Comparison of ENCODE assay signal across 24 cellular contexts in the genomic region with DNA sequence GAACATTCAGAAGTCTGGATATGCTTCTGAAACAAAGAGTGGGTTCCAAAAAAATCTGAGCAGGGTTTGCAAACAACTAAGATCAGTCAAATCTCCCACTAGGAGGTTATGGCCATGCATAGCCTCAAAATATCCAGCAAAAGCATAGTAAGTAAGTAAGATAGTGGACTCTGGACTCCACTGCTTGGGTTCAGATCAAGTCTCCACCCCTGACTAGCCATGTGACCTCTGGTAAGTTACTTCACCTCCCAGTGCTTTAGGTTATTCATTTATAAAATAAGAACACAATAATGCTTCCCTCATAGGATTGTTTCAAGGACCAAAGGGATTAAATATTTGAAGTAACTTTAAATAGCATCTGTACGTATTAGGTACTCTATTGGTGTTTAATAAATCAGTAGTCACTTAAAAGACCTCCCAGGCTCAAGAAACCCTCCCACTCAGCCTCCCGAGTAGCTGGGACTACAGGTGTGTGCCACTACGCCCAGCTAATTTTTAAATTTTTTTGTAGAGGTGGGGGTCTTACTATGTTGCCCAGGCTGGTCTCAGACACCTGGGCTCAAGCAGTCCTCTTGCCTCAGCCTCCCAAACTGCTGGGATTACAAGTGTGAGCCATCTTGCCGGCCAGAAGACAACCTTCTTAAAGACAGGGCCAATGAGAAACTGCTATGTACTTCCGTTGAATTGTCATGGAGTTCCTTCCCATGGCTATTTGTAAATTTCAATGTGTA.
A peak's percentile ranks its signal among the peaks of the same experiment; 100 is the strongest.
DNase-seq lines count a peak whose midpoint lies in the region; ATAC-seq and TF ChIP-seq lines count a peak whose summit lies in the region.
"Had no signal": no experiment of that assay in that cellular context is flagged by ENCODE, and none has a peak within 500 bp of the region (broad histone marks: within the 10 kb centered on the region; RNA-seq: fewer than 3 reads in every experiment).

No MANE protein-coding gene starts in this region.

- H4K5ac ChIP-seq in IMR-90 (ENCODE audit: low read depth, low read length), result no peak overlapping the region

- intact Hi-C loops in IMR-90 (cut with micrococcal nuclease), result no loop called here
- intact Hi-C loops in colonic mucosa (cut with DNase I), result no loop called here
- intact Hi-C loops in right lobe of liver (cut with DNase I), result no loop called here

- ATAC-seq in IMR-90 (ENCODE audit: low read depth) (no peak), right lobe of liver (peak; percentile 79 to 92 (median 88)), HG03439 (IDR thresholded peaks at IDR 0.05; ENCODE audit: unreplicated experiment) (no peak)
- ATAC-seq in naive thymus-derived CD8-positive, alpha-beta T cell, result no peak
- ATAC-seq: effector memory CD8-positive, alpha-beta T cell; esophagus mucosa; gastrocnemius medialis; Panc1; T-cell had no signal

- H3K9me3 ChIP-seq in IMR-90 (ENCODE audit: control insufficient read depth, insufficient read depth, low read length) (peaks cover 2% of the 10 kb centered on the region; the same call in 1 of the 2 replicates), colonic mucosa (no peaks in the 10 kb centered on the region), right lobe of liver (no peaks in the 10 kb centered on the region), smooth muscle cell (replicated peaks; ENCODE audit: low read depth) (peaks cover 11% of the 10 kb centered on the region)
- H3K9me3 ChIP-seq: gastrocnemius medialis, testis had no signal

- H2AK9ac ChIP-seq in IMR-90 (replicated peaks; ENCODE audit: low read depth, low read length, poor library complexity), result no peak overlapping the region

- H2AFZ ChIP-seq in IMR-90 (replicated peaks; ENCODE audit: low read length, poor library complexity) (no peak overlapping the region), smooth muscle cell (ENCODE audit: low read depth) (no peak overlapping the region)

- H2BK15ac ChIP-seq in IMR-90 (ENCODE audit: low read depth, low read length), result no peak overlapping the region

- no peaks in the 10 kb centered on the region for H3K79me1 ChIP-seq in IMR-90 (ENCODE audit: low read depth in 1 of 2, low read length in 2 of 2)

- H3K14ac ChIP-seq in IMR-90 (replicated peaks; ENCODE audit: low read depth, low read length), result no peak overlapping the region

- in situ Hi-C loops in IMR-90 (cut with MboI; ENCODE audit: low sequenced_read_pairs), result no loop called here

- no peak overlapping the region for H2AK5ac ChIP-seq in IMR-90 (ENCODE audit: low read depth, low read length)

- no peak overlapping the region for H4K91ac ChIP-seq in IMR-90 (ENCODE audit: insufficient read depth, low read depth, low read length)

- H3K27me3 ChIP-seq in IMR-90 (ENCODE audit: control insufficient read depth, insufficient read depth, low read length), result no peaks in the 10 kb centered on the region
- H3K27me3 ChIP-seq in colonic mucosa, result no peaks in the 10 kb centered on the region
- no peaks in the 10 kb centered on the region for H3K27me3 ChIP-seq in right lobe of liver
- H3K27me3 ChIP-seq in smooth muscle cell (ENCODE audit: low read depth), result no peaks in the 10 kb centered on the region
- H3K27me3 ChIP-seq: gastrocnemius medialis, testis had no signal

- no peak overlapping the region for H3K23ac ChIP-seq in IMR-90 (ENCODE audit: low read depth, low read length)

- peaks cover 2% of the 10 kb centered on the region; the same call in 1 of the 2 replicates for H3K4me1 ChIP-seq in IMR-90 (ENCODE audit: control insufficient read depth, insufficient read depth, low read length)
- no peaks in the 10 kb centered on the region for H3K4me1 ChIP-seq in colonic mucosa
- H3K4me1 ChIP-seq in right lobe of liver, result peaks cover 0 to 47% (median 12%) of the 10 kb centered on the region in 4 donors
- H3K4me1 ChIP-seq in smooth muscle cell (ENCODE audit: low read depth), result no peaks in the 10 kb centered on the region
- H3K4me1 ChIP-seq: gastrocnemius medialis, testis had no signal

- H2BK20ac ChIP-seq in IMR-90 (ENCODE audit: low read depth, low read length), result peak overlapping the region; percentile 34; the same call in 1 of the 2 replicates

- no peak overlapping the region for H3K4me2 ChIP-seq in IMR-90 (ENCODE audit: low read depth, low read length)
- H3K4me2 ChIP-seq in smooth muscle cell, result peak overlapping the region; percentile 38

- POLR2A ChIA-PET in IMR-90 (lab: Charles Lee; ENCODE audit: unreplicated experiment), result no interaction called here
- POLR2A ChIA-PET in naive thymus-derived CD8-positive, alpha-beta T cell (lab: Charles Lee), result no interaction called here

- WGBS in IMR-90 (ENCODE audit: extremely low coverage in 2 of 2, insufficient read length in 1 of 2), 2 experiments, result no CpG with 5 or more reads among the region's 5 CpGs
- 65% methylated on average over 5 of the region's 5 CpGs for WGBS in right lobe of liver (ENCODE audit: insufficient coverage, low coverage, low lambda C conversion rate, missing lambda C conversion rate)
- 97% methylated on average over 5 of the region's 5 CpGs for WGBS in smooth muscle cell (ENCODE audit: low lambda C conversion rate)

- H3K4ac ChIP-seq in IMR-90 (ENCODE audit: low read depth, low read length), result no peak overlapping the region

- H3K9ac ChIP-seq in IMR-90 (ENCODE audit: low read depth, low read length) (no peak overlapping the region), colonic mucosa (ENCODE audit: low read depth in 2 of 2, low read length in 2 of 2) (no peak overlapping the region), smooth muscle cell (ENCODE audit: low read depth) (peak overlapping the region; percentile 19)

- no peak overlapping the region for H3K56ac ChIP-seq in IMR-90 (ENCODE audit: extremely low read depth, insufficient read depth, low read length)

- DNase-seq in IMR-90, result no peak
- DNase-seq in colonic mucosa, result peak; percentile 52
- peak in 2 of 3 donors; percentile 49 to 78 for DNase-seq in right lobe of liver
- no peak for DNase-seq in smooth muscle cell (lab: John Stamatoyannopoulos, UW; ENCODE audit: unreplicated experiment)
- DNase-seq in naive thymus-derived CD8-positive, alpha-beta T cell, result no peak
- DNase-seq in stimulated activated CD4-positive, alpha-beta T cell treated with anti-CD3 and anti-CD28 coated beads, Interleukin-15, amount 100 ng/mL, for 24 hours, result no peak
- DNase-seq: activated CD4-positive, alpha-beta memory T cell treated with anti-CD3 and anti-CD28 coated beads for 36 hours; activated effector memory CD4-positive, alpha-beta T cell treated with anti-CD3 and anti-CD28 coated beads, Interleukin-2, amount 50 U/mL, for 16 hours; activated naive CD8-positive, alpha-beta T cell treated with anti-CD3 and anti-CD28 coated beads, Interleukin-2, amount 10 ng/mL, durations not matched to agents 7 days and 5 days; activated T-cell treated with anti-CD3 and anti-CD28 coated beads for 4 hours; effector memory CD8-positive, alpha-beta T cell; gastrocnemius medialis; KG1; mammary epithelial cell; MV-4-11; NCI-H510A treated with DMSO at 0.1 percent for 48 hours; SHP77 treated with DMSO at 0.1 percent for 48 hours; stimulated activated naive CD4-positive, alpha-beta T cell treated with Interleukin-2 at 50 U/mL for 16 hours; T-cell; testis had no signal

- no peaks in the 10 kb centered on the region for H3K27me3 Mint-ChIP-seq in naive thymus-derived CD8-positive, alpha-beta T cell
- H3K27me3 Mint-ChIP-seq: activated CD4-positive, alpha-beta memory T cell treated with anti-CD3 and anti-CD28 coated beads for 36 hours; activated naive CD8-positive, alpha-beta T cell treated with anti-CD3 and anti-CD28 coated beads, Interleukin-2, amount 10 ng/mL, durations not matched to agents 7 days and 5 days; effector memory CD8-positive, alpha-beta T cell; T-cell had no signal

- peaks cover 9% of the 10 kb centered on the region for H3F3A ChIP-seq in smooth muscle cell (ENCODE audit: low read depth)

- no peaks in the 10 kb centered on the region for H3K36me3 ChIP-seq in IMR-90 (ENCODE audit: control insufficient read depth, insufficient read depth, low read length)
- no peaks in the 10 kb centered on the region for H3K36me3 ChIP-seq in colonic mucosa
- H3K36me3 ChIP-seq in right lobe of liver, result no peaks in the 10 kb centered on the region
- H3K36me3 ChIP-seq in smooth muscle cell (ENCODE audit: low read depth), result peaks cover 7% of the 10 kb centered on the region
- H3K36me3 ChIP-seq: gastrocnemius medialis had no signal

- no peaks in the 10 kb centered on the region for H3K79me2 ChIP-seq in smooth muscle cell (ENCODE audit: low read depth)

- H3K9me3 Mint-ChIP-seq in naive thymus-derived CD8-positive, alpha-beta T cell, result peaks cover 0 to 12% (median 2%) of the 10 kb centered on the region in 9 donors

- TF ChIP-seq POLR2A in IMR-90 (IDR thresholded peaks at IDR 0.05; ENCODE audit: low read depth, low read length), result no peak
- TF ChIP-seq POLR2A in right lobe of liver (IDR thresholded peaks at IDR 0.05), result no peak

- H3K9me1 ChIP-seq in IMR-90 (ENCODE audit: insufficient read depth, low read length), result no peaks in the 10 kb centered on the region

- no peaks in the 10 kb centered on the region for H3K36me3 Mint-ChIP-seq in naive thymus-derived CD8-positive, alpha-beta T cell
- H3K36me3 Mint-ChIP-seq: activated CD4-positive, alpha-beta memory T cell treated with anti-CD3 and anti-CD28 coated beads for 36 hours; activated naive CD8-positive, alpha-beta T cell treated with anti-CD3 and anti-CD28 coated beads, Interleukin-2, amount 10 ng/mL, durations not matched to agents 7 days and 5 days; T-cell had no signal

- TF ChIP-seq CTCF in IMR-90 (conservative IDR thresholded peaks at IDR 0.05; ENCODE audit: low read depth, low read length) (no peak), colonic mucosa (IDR thresholded peaks at IDR 0.05) (no peak), right lobe of liver (IDR thresholded peaks at IDR 0.05) (no peak), smooth muscle cell (IDR thresholded peaks at IDR 0.05; ENCODE audit: borderline replicate concordance, insufficient read depth, poor library complexity, severe bottlenecking) (no peak)

- H2BK5ac ChIP-seq in IMR-90 (ENCODE audit: low read depth, low read length, poor library complexity, severe bottlenecking), result no peak overlapping the region

- no peak overlapping the region for H3K18ac ChIP-seq in IMR-90 (ENCODE audit: low read depth, low read length)

- H3K4me1 Mint-ChIP-seq in naive thymus-derived CD8-positive, alpha-beta T cell, result peaks cover 0 to 6% (median 0%) of the 10 kb centered on the region in 4 donors
- H3K4me1 Mint-ChIP-seq: activated naive CD8-positive, alpha-beta T cell treated with anti-CD3 and anti-CD28 coated beads, Interleukin-2, amount 10 ng/mL, durations not matched to agents 7 days and 5 days; T-cell had no signal

- TF ChIP-seq RAD21 in IMR-90 (IDR thresholded peaks at IDR 0.05; ENCODE audit: low read length), result no peak

- dilution Hi-C loops in IMR-90 (cut with HindIII; ENCODE audit: low sequenced_read_pairs, unreplicated experiment), result no loop called here

- H3K27ac ChIP-seq in IMR-90 (ENCODE audit: insufficient read depth, low read length) (no peak overlapping the region), colonic mucosa (no peak overlapping the region), right lobe of liver (peak overlapping the region; percentile 73 to 90 (median 78)), smooth muscle cell (ENCODE audit: low read depth) (peak overlapping the region; percentile 84)
- H3K27ac ChIP-seq: gastrocnemius medialis, testis had no signal

- H4K20me1 ChIP-seq in IMR-90 (ENCODE audit: insufficient read depth, low read length), result no peaks in the 10 kb centered on the region
- H4K20me1 ChIP-seq in smooth muscle cell (ENCODE audit: low read depth), result no peaks in the 10 kb centered on the region

- H2BK120ac ChIP-seq in IMR-90 (ENCODE audit: low read depth, low read length), result no peak overlapping the region

- CTCF ChIA-PET in IMR-90 (lab: Yijun Ruan, JAX), result no interaction called here

- no peak overlapping the region for H3K4me3 ChIP-seq in IMR-90 (ENCODE audit: insufficient read depth, low read depth, low read length)
- H3K4me3 ChIP-seq in colonic mucosa, result no peak overlapping the region
- peak overlapping the region in 2 of 3 donors; percentile 1 to 2 for H3K4me3 ChIP-seq in right lobe of liver
- H3K4me3 ChIP-seq in smooth muscle cell, result no peak overlapping the region
- H3K4me3 ChIP-seq: gastrocnemius medialis, testis had no signal

- H3K27ac Mint-ChIP-seq in naive thymus-derived CD8-positive, alpha-beta T cell, result no peak overlapping the region
- H3K27ac Mint-ChIP-seq: activated CD4-positive, alpha-beta memory T cell treated with anti-CD3 and anti-CD28 coated beads for 36 hours; activated naive CD8-positive, alpha-beta T cell treated with anti-CD3 and anti-CD28 coated beads, Interleukin-2, amount 10 ng/mL, durations not matched to agents 7 days and 5 days; effector memory CD8-positive, alpha-beta T cell; T-cell had no signal

- no TSS peak for BruUV-seq in IMR-90 (replicated peaks; lab: Mats Ljungman, UMichigan)

- no peak overlapping the region for H3K4me3 Mint-ChIP-seq in naive thymus-derived CD8-positive, alpha-beta T cell
- H3K4me3 Mint-ChIP-seq: activated CD4-positive, alpha-beta memory T cell treated with anti-CD3 and anti-CD28 coated beads for 36 hours; activated naive CD8-positive, alpha-beta T cell treated with anti-CD3 and anti-CD28 coated beads, Interleukin-2, amount 10 ng/mL, durations not matched to agents 7 days and 5 days; brain; effector memory CD8-positive, alpha-beta T cell; T-cell had no signal

- H4K8ac ChIP-seq in IMR-90 (ENCODE audit: low read depth in 2 of 2, low read length in 2 of 2), result no peak overlapping the region

Comparison
In these comparisons a context has a peak if more than half of its experiments do, and no peak if none do; other contexts are left out.
1. ATAC-seq: peak in right lobe of liver (4 of 4); none in IMR-90 (single experiment), HG03439 (single experiment) and naive thymus-derived CD8-positive, alpha-beta T cell (0 of 2).
2. DNase-seq: peak in colonic mucosa (single experiment) and right lobe of liver (2 of 3); none in IMR-90 (single experiment), smooth muscle cell (single experiment), naive thymus-derived CD8-positive, alpha-beta T cell (0 of 10) and stimulated activated CD4-positive, alpha-beta T cell treated with anti-CD3 and anti-CD28 coated beads, Interleukin-15, amount 100 ng/mL, for 24 hours (single experiment).
3. H3K27ac ChIP-seq: peak in right lobe of liver (3 of 3) and smooth muscle cell (single experiment); none in IMR-90 (single experiment) and colonic mucosa (single experiment).
4. H3K4me3 ChIP-seq: peak in right lobe of liver (2 of 3); none in IMR-90 (single experiment), colonic mucosa (single experiment) and smooth muscle cell (single experiment).